In the genomic region with DNA sequence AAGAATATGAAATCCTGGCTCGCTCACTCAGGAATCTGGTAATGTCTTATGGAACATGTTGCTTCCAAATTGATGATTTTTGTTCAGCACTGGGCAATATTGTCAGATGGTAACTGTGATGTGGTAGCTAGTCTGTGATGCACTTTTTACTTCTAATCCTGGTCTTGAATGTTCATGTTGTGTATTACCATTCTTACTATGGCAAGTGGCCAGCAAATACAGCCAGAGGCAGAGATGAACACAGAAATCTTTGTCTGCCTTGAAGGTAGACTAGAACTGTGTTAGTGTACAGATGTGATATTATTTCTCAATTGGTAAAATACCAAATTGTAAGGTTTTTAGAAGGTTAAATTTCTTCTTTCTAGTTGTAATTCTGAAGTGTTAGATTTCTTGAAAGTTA, we compare ENCODE assay signal across 22 cellular contexts.
"Had no signal": no experiment of that assay in that cellular context is flagged by ENCODE, and none has a peak within 500 bp of the region (broad histone marks: within the 10 kb centered on the region; RNA-seq: fewer than 3 reads in every experiment).

No MANE protein-coding gene starts in this region.

- DNase-seq: activated B cell treated with CpG ODN at 0.5 μM for 24 hours; activated CD4-positive, alpha-beta T cell treated with anti-CD3 and anti-CD28 coated beads, Interleukin-2, amount 50 U/mL, for 1 hour; activated CD8-positive, alpha-beta T cell treated with anti-CD3 and anti-CD28 coated beads for 36 hours; activated naive CD8-positive, alpha-beta T cell treated with anti-CD3 and anti-CD28 coated beads, Interleukin-2, amount 50 U/mL, for 24 hours; activated T-cell treated with anti-CD3 and anti-CD28 coated beads, Interleukin-2, amount 50 U/mL, for 48 hours; amygdala; central memory CD4-positive, alpha-beta T cell; foreskin fibroblast; left cardiac atrium; left ventricle myocardium superior; midbrain; naive thymus-derived CD4-positive, alpha-beta T cell; pancreas; psoas muscle; stimulated activated CD4-positive, alpha-beta T cell treated with anti-CD3 and anti-CD28 coated beads, Interleukin-1b, Interleukin-23, amount 100 ng/mL, for 48 hours; stimulated activated CD4-positive, alpha-beta T cell treated with anti-CD3 and anti-CD28 coated beads, Interleukin-4, amount 100 ng/mL, for 4 hours; stimulated activated CD8-positive, alpha-beta memory T cell treated with anti-CD3 and anti-CD28 coated beads, Interleukin-4, amount 100 ng/mL, for 48 hours; stimulated activated naive CD8-positive, alpha-beta T cell treated with anti-CD3 and anti-CD28 coated beads, Interleukin-15, amount 100 ng/mL, for 72 hours; substantia nigra; T-helper 2 cell; uterus had no signal

- FAIRE-seq: endothelial cell of umbilical vein, pancreas had no signal
